In genomic region chr11:14380947-14381555, GRCh38 we compare ENCODE assay signal across 8 cellular contexts. TPM values are rescaled to one million over a fixed set of nuclear protein-coding genes. Genes with fewer than 3 reads are reported as not detected.
DNase-seq lines count a peak whose midpoint lies in the region; ATAC-seq and TF ChIP-seq lines count a peak whose summit lies in the region.

No MANE protein-coding gene starts in this region.

- H2AFZ ChIP-seq in parathyroid adenoma, result peak overlapping the region; percentile 87

- no peaks in the 10 kb centered on the region for H3K27me3 ChIP-seq in SJSA1 (replicated peaks)
- H3K27me3 ChIP-seq in heart right ventricle, result peaks cover 0 to 42% (median 0%) of the 10 kb centered on the region in 7 donors
- H3K27me3 ChIP-seq in parathyroid adenoma (ENCODE audit: control insufficient read depth, insufficient read depth, low read length), result no peaks in the 10 kb centered on the region

- CTCF ChIA-PET in AG04449 (lab: Yijun Ruan, JAX), result interaction anchor here (1.0 to 1.4 kb wide), 4 partner anchors 32 to 81 kb away, joined by 3 to 6 read pairs (median 5); no protein-coding TSS in a partner anchor

- H3K9ac ChIP-seq in parathyroid adenoma, result no peak overlapping the region

- TF ChIP-seq CTCF in AG04449 (IDR thresholded peaks at IDR 0.05; ENCODE audit: insufficient read depth, low read length, missing control alignments) (peak; percentile 6), heart right ventricle (IDR thresholded peaks at IDR 0.05) (peak in 2 of 9 donors; percentile 17 to 33), parathyroid adenoma (IDR thresholded peaks at IDR 0.05) (no peak)

- no peaks in the 10 kb centered on the region for H3K79me2 ChIP-seq in parathyroid adenoma

- POLR2A ChIA-PET in AG04449 (lab: Yijun Ruan, JAX), result no interaction called here

- H3K4me1 ChIP-seq in SJSA1 (replicated peaks), result peaks cover 14% of the 10 kb centered on the region
- H3K4me1 ChIP-seq in heart right ventricle, result peaks cover 0 to 25% (median 10%) of the 10 kb centered on the region in 9 donors
- peaks cover 3% of the 10 kb centered on the region for H3K4me1 ChIP-seq in parathyroid adenoma

- H3K36me3 ChIP-seq in SJSA1 (no peaks in the 10 kb centered on the region), heart right ventricle (no peaks in the 10 kb centered on the region), parathyroid adenoma (ENCODE audit: control insufficient read depth, insufficient read depth, low read length) (no peaks in the 10 kb centered on the region)

- H3K4me3 ChIP-seq in AG04449 (ENCODE audit: low read depth, low read length), result peak overlapping the region; percentile 58
- peak overlapping the region; percentile 42 for H3K4me3 ChIP-seq in SJSA1
- H3K4me3 ChIP-seq in heart right ventricle, result peak overlapping the region in 9 of 10 donors; percentile 36 to 63 (median 56)
- H3K4me3 ChIP-seq in parathyroid adenoma (ENCODE audit: low read depth, low read length), result peak overlapping the region; percentile 53

- H3K27ac ChIP-seq in SJSA1, result no peak overlapping the region
- H3K27ac ChIP-seq in angular gyrus (ENCODE audit: low read depth, low read length), result peak overlapping the region; percentile 79
- peak overlapping the region; percentile 62 to 92 (median 80) for H3K27ac ChIP-seq in heart right ventricle
- H3K27ac ChIP-seq in parathyroid adenoma, result peak overlapping the region; percentile 85

- DNase-seq in AG04449 (ENCODE audit: low read depth, low spot score) (no peak), SJSA1 (ENCODE audit: low read depth in 1 of 2, low spot score in 2 of 2) (peak; percentile 77 to 81), heart right ventricle (peak; percentile 71 to 80), epidermal melanocyte (ENCODE audit: insufficient read length, low spot score) (no peak)

- ATAC-seq in GM18870 (IDR thresholded peaks at IDR 0.05; ENCODE audit: unreplicated experiment), result peak; percentile 55
- ATAC-seq in HG03139 (IDR thresholded peaks at IDR 0.05; ENCODE audit: unreplicated experiment), result peak; percentile 59
- ATAC-seq in heart right ventricle, result peak; percentile 92 to 96 (median 95)

- H3K4me2 ChIP-seq in parathyroid adenoma (ENCODE audit: low read length), result peak overlapping the region; percentile 78

- WGBS in heart right ventricle, 2 donors, result 1% methylated on average over 54 of the region's 54 CpGs

- intact Hi-C loops in heart right ventricle (cut with DNase I), result loop anchor here in 2 of 10 donors (5.0 to 10.0 kb wide), 2 partner anchors 41 to 74 kb away; no protein-coding TSS in a partner anchor

- H3K9me3 ChIP-seq in SJSA1 (replicated peaks) (no peaks in the 10 kb centered on the region), heart right ventricle (no peaks in the 10 kb centered on the region), parathyroid adenoma (ENCODE audit: control insufficient read depth, low read length) (no peaks in the 10 kb centered on the region)

RNA-seq across cellular contexts. Expression of gene RRAS2, which starts 22.1 kb away (rescaled TPM):
- 159 and 200 TPM in 2 replicates for total RNA-seq in SJSA1 (2014; rRNA removed; shearing (Covaris generic))
- total RNA-seq in heart right ventricle, result 100 to 1,000 TPM in 1 of 10 donors, 10 to 100 TPM in 9; 21.8 to 142 (median 52.9) TPM
- polyA plus RNA-seq in heart right ventricle, result 10 to 100 TPM; 20.8 to 26.0 TPM

Comparison
In these comparisons a context has a peak if more than half of its experiments do, and no peak if none do; other contexts are left out.
1. DNase-seq: peak in SJSA1 (2 of 2) and heart right ventricle (2 of 2); none in AG04449 (single experiment) and epidermal melanocyte (single experiment).
2. Peak in every context shown above with its lines, with median percentiles within 50 percentile points of each other: H3K4me3 ChIP-seq and ATAC-seq.